Comparison of ENCODE assay signal across 17 cellular contexts in genomic region chr19:3100747-3101730, GRCh38. TPM values are rescaled to one million over a fixed set of nuclear protein-coding genes. Genes with fewer than 3 reads are reported as not detected.
"Had no signal": no experiment of that assay in that cellular context is flagged by ENCODE, and none has a peak within 500 bp of the region (broad histone marks: within the 10 kb centered on the region; RNA-seq: fewer than 3 reads in every experiment).

No MANE protein-coding gene starts in this region.

- H3K9me3 Mint-ChIP-seq: activated naive CD4-positive, alpha-beta T cell treated with anti-CD3 and anti-CD28 coated beads, Interleukin-2, amount 10 ng/mL, durations not matched to agents 7 days and 5 days; activated T-helper 2 cell treated with anti-CD3 and anti-CD28 coated beads, Interferon-gamma antibody, Interleukin-2, Interleukin-4, amounts not matched to agents 10 μg/mL and 5 μg/mL and 100 μg/mL, durations not matched to agents 14 hours and 24 hours and 36 hours; mesothelial cell of epicardium; stimulated activated naive B cell treated with anti-CD40 and anti-IgM and Interleukin-4, amounts not matched to agents 10 μg/mL and 1 μg/mL and 100 μg/mL, for 72 hours had no signal

- H3K4me3 ChIP-seq: adrenal gland, dorsolateral prefrontal cortex, esophagus squamous epithelium, left lung, right lobe of liver, tibial nerve had no signal

- H3K36me3 ChIP-seq: adrenal gland, esophagus squamous epithelium, left lung, right lobe of liver, tibial nerve had no signal

- H3K27me3 ChIP-seq: adrenal gland, dorsolateral prefrontal cortex, esophagus squamous epithelium, right lobe of liver, tibial nerve had no signal

- H3K4me3 Mint-ChIP-seq: activated naive CD4-positive, alpha-beta T cell treated with anti-CD3 and anti-CD28 coated beads, Interleukin-2, amount 10 ng/mL, durations not matched to agents 7 days and 5 days; mesothelial cell of epicardium; stimulated activated naive B cell treated with anti-CD40 and anti-IgM and Interleukin-4, amounts not matched to agents 10 μg/mL and 1 μg/mL and 100 μg/mL, for 72 hours had no signal

- H3K27ac ChIP-seq: esophagus squamous epithelium, right lobe of liver had no signal

- H3K27ac Mint-ChIP-seq: activated T-helper 2 cell treated with anti-CD3 and anti-CD28 coated beads, Interferon-gamma antibody, Interleukin-2, Interleukin-4, amounts not matched to agents 10 μg/mL and 5 μg/mL and 100 μg/mL, durations not matched to agents 14 hours and 24 hours and 36 hours; mesothelial cell of epicardium; stimulated activated naive B cell treated with anti-CD40 and anti-IgM and Interleukin-4, amounts not matched to agents 10 μg/mL and 1 μg/mL and 100 μg/mL, for 72 hours had no signal

- DNase-seq: activated CD4-positive, alpha-beta T cell treated with anti-CD3 and anti-CD28 coated beads, Interleukin-2, amount 50 U/mL, for 1 hour; activated naive CD4-positive, alpha-beta T cell treated with anti-CD3 and anti-CD28 coated beads, Interleukin-2, amount 10 ng/mL, durations not matched to agents 7 days and 5 days; activated T-cell treated with anti-CD3 and anti-CD28 coated beads for 4 hours; esophagus squamous epithelium; foreskin fibroblast; head of caudate nucleus; stimulated activated CD4-positive, alpha-beta T cell treated with anti-CD3 and anti-CD28 coated beads, Interleukin-2, amount 100 ng/mL, for 24 hours; stimulated activated naive B cell treated with anti-CD40 and anti-IgM and Interleukin-4, amounts not matched to agents 10 μg/mL and 1 μg/mL and 100 μg/mL, for 72 hours; T-helper 2 cell had no signal

- H3K36me3 Mint-ChIP-seq: activated naive CD4-positive, alpha-beta T cell treated with anti-CD3 and anti-CD28 coated beads, Interleukin-2, amount 10 ng/mL, durations not matched to agents 7 days and 5 days; mesothelial cell of epicardium; stimulated activated naive B cell treated with anti-CD40 and anti-IgM and Interleukin-4, amounts not matched to agents 10 μg/mL and 1 μg/mL and 100 μg/mL, for 72 hours had no signal

- H3K9me3 ChIP-seq: adrenal gland, esophagus squamous epithelium, left lung, right lobe of liver, tibial nerve had no signal

- H3K27me3 Mint-ChIP-seq: progenitor cell of endocrine pancreas had no signal

- ATAC-seq: left lung; right lobe of liver; stimulated activated naive B cell treated with anti-CD40 and anti-IgM and Interleukin-4, amounts not matched to agents 10 μg/mL and 1 μg/mL and 100 μg/mL, for 72 hours had no signal

RNA-seq across cellular contexts. Expression of gene GNA15, which starts 34.8 kb away (rescaled TPM):
- total RNA-seq: progenitor cell of endocrine pancreas had no signal
